In the genomic region with DNA sequence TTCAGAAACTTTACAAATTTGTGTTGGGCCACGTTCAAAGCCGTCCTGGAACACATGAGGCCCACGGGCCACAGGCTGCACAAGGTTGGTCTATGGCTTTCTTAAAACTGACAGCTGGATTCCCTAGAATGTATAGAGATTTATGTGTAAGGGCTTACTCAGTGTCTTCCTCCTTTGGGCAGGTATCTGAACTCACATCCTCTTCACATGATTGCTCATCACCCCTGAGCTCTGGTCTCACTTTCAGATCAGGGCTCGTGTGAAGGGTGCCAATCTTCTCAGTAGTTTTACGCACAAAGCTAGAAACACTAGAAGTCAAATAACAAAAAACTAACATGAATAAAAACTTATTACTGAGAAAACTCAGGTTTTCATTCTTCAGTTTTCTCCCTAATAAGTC, we compare ENCODE assay signal across 1 cellular context.
TF ChIP-seq lines count a peak whose summit lies in the region.

No MANE protein-coding gene starts in this region.

TF ChIP-seq in GM12878, 131 proteins besides CTCF, POLR2A, EP300 and RAD21:
- TF ChIP-seq STAT3 (IDR thresholded peaks at IDR 0.05; ENCODE audit: low read depth, low read length): no peak
- TF ChIP-seq SREBF1 (IDR thresholded peaks at IDR 0.05; ENCODE audit: low read length): no peak
- TF ChIP-seq, protein P1, sequence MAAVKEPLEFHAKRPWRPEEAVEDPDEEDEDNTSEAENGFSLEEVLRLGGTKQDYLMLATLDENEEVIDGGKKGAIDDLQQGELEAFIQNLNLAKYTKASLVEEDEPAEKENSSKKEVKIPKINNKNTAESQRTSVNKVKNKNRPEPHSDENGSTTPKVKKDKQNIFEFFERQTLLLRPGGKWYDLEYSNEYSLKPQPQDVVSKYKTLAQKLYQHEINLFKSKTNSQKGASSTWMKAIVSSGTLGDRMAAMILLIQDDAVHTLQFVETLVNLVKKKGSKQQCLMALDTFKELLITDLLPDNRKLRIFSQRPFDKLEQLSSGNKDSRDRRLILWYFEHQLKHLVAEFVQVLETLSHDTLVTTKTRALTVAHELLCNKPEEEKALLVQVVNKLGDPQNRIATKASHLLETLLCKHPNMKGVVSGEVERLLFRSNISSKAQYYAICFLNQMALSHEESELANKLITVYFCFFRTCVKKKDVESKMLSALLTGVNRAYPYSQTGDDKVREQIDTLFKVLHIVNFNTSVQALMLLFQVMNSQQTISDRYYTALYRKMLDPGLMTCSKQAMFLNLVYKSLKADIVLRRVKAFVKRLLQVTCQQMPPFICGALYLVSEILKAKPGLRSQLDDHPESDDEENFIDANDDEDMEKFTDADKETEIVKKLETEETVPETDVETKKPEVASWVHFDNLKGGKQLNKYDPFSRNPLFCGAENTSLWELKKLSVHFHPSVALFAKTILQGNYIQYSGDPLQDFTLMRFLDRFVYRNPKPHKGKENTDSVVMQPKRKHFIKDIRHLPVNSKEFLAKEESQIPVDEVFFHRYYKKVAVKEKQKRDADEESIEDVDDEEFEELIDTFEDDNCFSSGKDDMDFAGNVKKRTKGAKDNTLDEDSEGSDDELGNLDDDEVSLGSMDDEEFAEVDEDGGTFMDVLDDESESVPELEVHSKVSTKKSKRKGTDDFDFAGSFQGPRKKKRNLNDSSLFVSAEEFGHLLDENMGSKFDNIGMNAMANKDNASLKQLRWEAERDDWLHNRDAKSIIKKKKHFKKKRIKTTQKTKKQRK (IDR thresholded peaks at IDR 0.05; ENCODE audit: low read depth, low read length): no peak
- TF ChIP-seq PAX5 (IDR thresholded peaks at IDR 0.05; ENCODE audit: borderline replicate concordance, low read depth, low read length): no peak
- no peak for TF ChIP-seq SUZ12 (IDR thresholded peaks at IDR 0.05; ENCODE audit: unreplicated experiment)
- no peak for TF ChIP-seq MTA3 (IDR thresholded peaks at IDR 0.05; ENCODE audit: borderline replicate concordance, low read length)
- TF ChIP-seq NFYA (IDR thresholded peaks at IDR 0.05; ENCODE audit: borderline replicate concordance, low read depth, low read length): no peak
- no peak for TF ChIP-seq SMC3 (IDR thresholded peaks at IDR 0.05; ENCODE audit: borderline replicate concordance, low read length)
- no peak for TF ChIP-seq CBX3 (IDR thresholded peaks at IDR 0.05; ENCODE audit: borderline replicate concordance, low read depth)
- TF ChIP-seq DPF2 (IDR thresholded peaks at IDR 0.05): no peak
- TF ChIP-seq, protein P2, sequence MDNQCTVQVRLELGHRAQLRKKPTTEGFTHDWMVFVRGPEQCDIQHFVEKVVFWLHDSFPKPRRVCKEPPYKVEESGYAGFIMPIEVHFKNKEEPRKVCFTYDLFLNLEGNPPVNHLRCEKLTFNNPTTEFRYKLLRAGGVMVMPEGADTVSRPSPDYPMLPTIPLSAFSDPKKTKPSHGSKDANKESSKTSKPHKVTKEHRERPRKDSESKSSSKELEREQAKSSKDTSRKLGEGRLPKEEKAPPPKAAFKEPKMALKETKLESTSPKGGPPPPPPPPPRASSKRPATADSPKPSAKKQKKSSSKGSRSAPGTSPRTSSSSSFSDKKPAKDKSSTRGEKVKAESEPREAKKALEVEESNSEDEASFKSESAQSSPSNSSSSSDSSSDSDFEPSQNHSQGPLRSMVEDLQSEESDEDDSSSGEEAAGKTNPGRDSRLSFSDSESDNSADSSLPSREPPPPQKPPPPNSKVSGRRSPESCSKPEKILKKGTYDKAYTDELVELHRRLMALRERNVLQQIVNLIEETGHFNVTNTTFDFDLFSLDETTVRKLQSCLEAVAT (IDR thresholded peaks at IDR 0.05): no peak
- no peak for TF ChIP-seq WRNIP1 (IDR thresholded peaks at IDR 0.05; ENCODE audit: borderline replicate concordance, low read depth, low read length)
- TF ChIP-seq, protein P3, sequence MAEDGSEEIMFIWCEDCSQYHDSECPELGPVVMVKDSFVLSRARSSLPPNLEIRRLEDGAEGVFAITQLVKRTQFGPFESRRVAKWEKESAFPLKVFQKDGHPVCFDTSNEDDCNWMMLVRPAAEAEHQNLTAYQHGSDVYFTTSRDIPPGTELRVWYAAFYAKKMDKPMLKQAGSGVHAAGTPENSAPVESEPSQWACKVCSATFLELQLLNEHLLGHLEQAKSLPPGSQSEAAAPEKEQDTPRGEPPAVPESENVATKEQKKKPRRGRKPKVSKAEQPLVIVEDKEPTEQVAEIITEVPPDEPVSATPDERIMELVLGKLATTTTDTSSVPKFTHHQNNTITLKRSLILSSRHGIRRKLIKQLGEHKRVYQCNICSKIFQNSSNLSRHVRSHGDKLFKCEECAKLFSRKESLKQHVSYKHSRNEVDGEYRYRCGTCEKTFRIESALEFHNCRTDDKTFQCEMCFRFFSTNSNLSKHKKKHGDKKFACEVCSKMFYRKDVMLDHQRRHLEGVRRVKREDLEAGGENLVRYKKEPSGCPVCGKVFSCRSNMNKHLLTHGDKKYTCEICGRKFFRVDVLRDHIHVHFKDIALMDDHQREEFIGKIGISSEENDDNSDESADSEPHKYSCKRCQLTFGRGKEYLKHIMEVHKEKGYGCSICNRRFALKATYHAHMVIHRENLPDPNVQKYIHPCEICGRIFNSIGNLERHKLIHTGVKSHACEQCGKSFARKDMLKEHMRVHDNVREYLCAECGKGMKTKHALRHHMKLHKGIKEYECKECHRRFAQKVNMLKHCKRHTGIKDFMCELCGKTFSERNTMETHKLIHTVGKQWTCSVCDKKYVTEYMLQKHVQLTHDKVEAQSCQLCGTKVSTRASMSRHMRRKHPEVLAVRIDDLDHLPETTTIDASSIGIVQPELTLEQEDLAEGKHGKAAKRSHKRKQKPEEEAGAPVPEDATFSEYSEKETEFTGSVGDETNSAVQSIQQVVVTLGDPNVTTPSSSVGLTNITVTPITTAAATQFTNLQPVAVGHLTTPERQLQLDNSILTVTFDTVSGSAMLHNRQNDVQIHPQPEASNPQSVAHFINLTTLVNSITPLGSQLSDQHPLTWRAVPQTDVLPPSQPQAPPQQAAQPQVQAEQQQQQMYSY (CRISPR knock-in tag; IDR thresholded peaks at IDR 0.05): no peak
- TF ChIP-seq, protein P4, sequence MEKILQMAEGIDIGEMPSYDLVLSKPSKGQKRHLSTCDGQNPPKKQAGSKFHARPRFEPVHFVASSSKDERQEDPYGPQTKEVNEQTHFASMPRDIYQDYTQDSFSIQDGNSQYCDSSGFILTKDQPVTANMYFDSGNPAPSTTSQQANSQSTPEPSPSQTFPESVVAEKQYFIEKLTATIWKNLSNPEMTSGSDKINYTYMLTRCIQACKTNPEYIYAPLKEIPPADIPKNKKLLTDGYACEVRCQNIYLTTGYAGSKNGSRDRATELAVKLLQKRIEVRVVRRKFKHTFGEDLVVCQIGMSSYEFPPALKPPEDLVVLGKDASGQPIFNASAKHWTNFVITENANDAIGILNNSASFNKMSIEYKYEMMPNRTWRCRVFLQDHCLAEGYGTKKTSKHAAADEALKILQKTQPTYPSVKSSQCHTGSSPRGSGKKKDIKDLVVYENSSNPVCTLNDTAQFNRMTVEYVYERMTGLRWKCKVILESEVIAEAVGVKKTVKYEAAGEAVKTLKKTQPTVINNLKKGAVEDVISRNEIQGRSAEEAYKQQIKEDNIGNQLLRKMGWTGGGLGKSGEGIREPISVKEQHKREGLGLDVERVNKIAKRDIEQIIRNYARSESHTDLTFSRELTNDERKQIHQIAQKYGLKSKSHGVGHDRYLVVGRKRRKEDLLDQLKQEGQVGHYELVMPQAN (conservative IDR thresholded peaks at IDR 0.05): no peak
- no peak for TF ChIP-seq JUNB (IDR thresholded peaks at IDR 0.05)
- TF ChIP-seq CREM (IDR thresholded peaks at IDR 0.05; ENCODE audit: low read depth): no peak
- no peak for TF ChIP-seq RUNX3 (IDR thresholded peaks at IDR 0.05; ENCODE audit: low read length)
- TF ChIP-seq YBX1 (IDR thresholded peaks at IDR 0.05): no peak
- TF ChIP-seq MEF2A (IDR thresholded peaks at IDR 0.05; ENCODE audit: insufficient read depth, low read depth, low read length): no peak
